In genomic region chr22:50673231-50674126, GRCh38 we compare ENCODE assay signal across 2 cellular contexts.
TF ChIP-seq lines count a peak whose summit lies in the region.

No MANE protein-coding gene starts in this region.

TF ChIP-seq in GM12878, 131 proteins besides CTCF, POLR2A, EP300 and RAD21:
- TF ChIP-seq SUZ12 (IDR thresholded peaks at IDR 0.05; ENCODE audit: unreplicated experiment): peak; percentile 60
- TF ChIP-seq EGR1 (IDR thresholded peaks at IDR 0.05; ENCODE audit: borderline replicate concordance in 1 of 2, low read depth in 2 of 2, low read length in 2 of 2): peak in 1 of 2 experiments; percentile 48; a peak in 1 of 3 replicates
- no peak for TF ChIP-seq ZNF622 (IDR thresholded peaks at IDR 0.05)
- TF ChIP-seq E4F1 (IDR thresholded peaks at IDR 0.05; ENCODE audit: borderline replicate concordance, partially characterized antibody): no peak
- TF ChIP-seq NR2C2 (IDR thresholded peaks at IDR 0.05; ENCODE audit: borderline replicate concordance, control insufficient read depth, insufficient read length, low read depth): no peak

TF ChIP-seq in liver, 16 proteins besides CTCF, POLR2A, EP300 and RAD21:
- TF ChIP-seq HNF4G (IDR thresholded peaks at IDR 0.05): no peak
- TF ChIP-seq HNF4A (conservative IDR thresholded peaks at IDR 0.05): no peak
- TF ChIP-seq EGR1 (IDR thresholded peaks at IDR 0.05; ENCODE audit: low read depth in 2 of 2): no peak
- TF ChIP-seq TAF1 (conservative IDR thresholded peaks at IDR 0.05): no peak
- no peak for TF ChIP-seq MAX (IDR thresholded peaks at IDR 0.05)
- no peak for TF ChIP-seq GABPA (IDR thresholded peaks at IDR 0.05 in 1 of 2, conservative IDR thresholded peaks at IDR 0.05 in 1 of 2)
- no peak for TF ChIP-seq FOXA2 (IDR thresholded peaks at IDR 0.05)
- TF ChIP-seq NR2F2 (IDR thresholded peaks at IDR 0.05): no peak
- no peak for TF ChIP-seq SP1 (IDR thresholded peaks at IDR 0.05)
